ENCODE assay signal across 24 cellular contexts in the genomic region with DNA sequence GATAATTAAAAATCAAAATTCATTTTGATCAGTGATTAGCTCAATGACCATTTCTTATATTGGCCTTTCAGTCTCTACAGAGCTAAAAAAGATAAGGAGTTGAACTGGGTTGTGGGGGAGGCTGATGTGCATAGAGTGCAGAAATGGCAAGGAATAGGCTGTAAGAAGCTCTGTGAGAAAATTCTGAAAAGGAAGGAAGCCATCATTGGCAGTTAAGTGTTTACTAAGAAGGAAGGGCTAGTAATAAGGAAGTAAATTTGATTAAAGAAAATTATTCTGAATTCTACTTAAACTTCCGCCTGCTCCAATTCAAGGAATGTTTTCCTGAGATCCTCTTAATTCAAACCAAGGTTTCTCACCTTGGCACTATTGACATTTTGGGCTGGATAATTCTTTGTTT.
"Had no signal": no experiment of that assay in that cellular context is flagged by ENCODE, and none has a peak within 500 bp of the region (broad histone marks: within the 10 kb centered on the region; RNA-seq: fewer than 3 reads in every experiment).

No MANE protein-coding gene starts in this region.

- ATAC-seq: effector memory CD8-positive, alpha-beta T cell; heart right ventricle; natural killer cell treated with Interleukin-12 subunit alpha and Interleukin-12 subunit beta and Interleukin-15 and Interleukin-18, amount 100 ng/mL, for 72 hours; sciatic nerve had no signal

- H3K36me3 ChIP-seq: esophagus squamous epithelium, heart right ventricle, prostate gland, right atrium auricular region, stomach, thyroid gland had no signal

- H3K4me1 ChIP-seq: heart right ventricle, prostate gland, right atrium auricular region had no signal

- H3K27ac ChIP-seq: coronary artery, esophagus squamous epithelium, heart right ventricle, prostate gland, right atrium auricular region, stomach, thyroid gland had no signal

- DNase-seq: dermis blood vessel endothelial cell; effector memory CD8-positive, alpha-beta T cell; erythroblast; esophagus squamous epithelium; foreskin melanocyte; glutamatergic neuron; heart right ventricle; hypothalamus; immature natural killer cell; islet precursor cell; kidney glomerular epithelial cell; naive B cell; nucleus accumbens; stimulated activated CD4-positive, alpha-beta T cell treated with anti-CD3 and anti-CD28 coated beads, Interleukin-2, amount 100 ng/mL, for 24 hours; stimulated activated CD4-positive, alpha-beta T cell treated with anti-CD3 and anti-CD28 coated beads, Interleukin-4, amount 100 ng/mL, for 24 hours; stimulated activated naive CD4-positive, alpha-beta T cell treated with Interleukin-2 at 50 U/mL for 16 hours; stomach; thyroid gland had no signal

- H3K27me3 ChIP-seq: esophagus squamous epithelium, heart right ventricle, right atrium auricular region, stomach, thyroid gland had no signal

- H3K9me3 ChIP-seq: esophagus squamous epithelium, heart right ventricle, prostate gland, right atrium auricular region, stomach, thyroid gland had no signal

- H3K4me3 ChIP-seq: coronary artery, esophagus squamous epithelium, heart right ventricle, lung, prostate gland, right atrium auricular region, stomach, thyroid gland had no signal
